Comparison of ENCODE assay signal across 31 cellular contexts in genomic region chr4:184019667-184020665, GRCh38.
A peak's percentile ranks its signal among the peaks of the same experiment; 100 is the strongest.
DNase-seq lines count a peak whose midpoint lies in the region; ATAC-seq, FAIRE-seq and TF ChIP-seq lines count a peak whose summit lies in the region.
"Had no signal": no experiment of that assay in that cellular context is flagged by ENCODE, and none has a peak within 500 bp of the region (broad histone marks: within the 10 kb centered on the region; RNA-seq: fewer than 3 reads in every experiment).

No MANE protein-coding gene starts in this region.

- DNase-seq in heart left ventricle: peak in 1 of 5 donors; percentile 44
- DNase-seq in left cardiac atrium: no peak
- DNase-seq in bronchial epithelial cell (ENCODE audit: low read depth): peak; percentile 46
- DNase-seq in mesothelial cell of epicardium (ENCODE audit: low spot score in 2 of 2, unreplicated experiment in 2 of 2): no peak
- no peak for DNase-seq in substantia nigra (lab: John Stamatoyannopoulos, UW)
- DNase-seq in type B pancreatic cell (ENCODE audit: extremely low spot score, unreplicated experiment): no peak
- no peak for DNase-seq in HTR-8/SVneo (ENCODE audit: insufficient read length, low spot score)
- DNase-seq: activated CD4-positive, alpha-beta memory T cell treated with anti-CD3 and anti-CD28 coated beads, Interleukin-2, amount 10 ng/mL, durations not matched to agents 7 days and 5 days; activated CD4-positive, alpha-beta T cell treated with anti-CD3 and anti-CD28 coated beads for 1 hour; activated CD8-positive, alpha-beta memory T cell treated with anti-CD3 and anti-CD28 coated beads, Interleukin-2, amount 50 U/mL, for 48 hours; activated naive CD4-positive, alpha-beta T cell treated with anti-CD3 and anti-CD28 coated beads for 36 hours; Calu3; CD4-positive, CD25-positive, alpha-beta regulatory T cell; endodermal cell; GM23248; NCI-H1048; NCI-H1930; NCI-H226; NCI-H526 treated with DMSO at 0.1 percent for 48 hours; sigmoid colon; stimulated activated naive CD4-positive, alpha-beta T cell; testis had no signal

- intact Hi-C loops in heart left ventricle (cut with DNase I): no loop called here
- intact Hi-C loops in left cardiac atrium (cut with DNase I): no loop called here

- H3K4me1 Mint-ChIP-seq in mesothelial cell of epicardium (peaks cover 73% of the 10 kb centered on the region), type B pancreatic cell (ENCODE audit: unreplicated experiment) (peaks cover 34% of the 10 kb centered on the region)
- H3K4me1 Mint-ChIP-seq: activated CD4-positive, alpha-beta memory T cell treated with anti-CD3 and anti-CD28 coated beads, Interleukin-2, amount 10 ng/mL, durations not matched to agents 7 days and 5 days; CD4-positive, CD25-positive, alpha-beta regulatory T cell; central memory CD8-positive, alpha-beta T cell; memory B cell had no signal

- ATAC-seq in heart left ventricle (peak in 2 of 4 donors; percentile 39 to 45), left cardiac atrium (no peak)
- ATAC-seq: Panc1 had no signal

- H3K4me3 Mint-ChIP-seq in mesothelial cell of epicardium (no peak overlapping the region), type B pancreatic cell (no peak overlapping the region)
- H3K4me3 Mint-ChIP-seq: activated CD4-positive, alpha-beta memory T cell treated with anti-CD3 and anti-CD28 coated beads, Interleukin-2, amount 10 ng/mL, durations not matched to agents 7 days and 5 days; activated naive CD4-positive, alpha-beta T cell treated with anti-CD3 and anti-CD28 coated beads for 36 hours; CD4-positive, CD25-positive, alpha-beta regulatory T cell; central memory CD8-positive, alpha-beta T cell; dendritic cell treated with granulocyte-macrophage colony-stimulating factor and Interleukin-4, amounts not matched to agents 40 ng/mL and 50 ng/mL, for 4 days; endodermal cell; memory B cell; T-helper 2 cell treated with Interferon-gamma antibody and Interleukin-4, amounts not matched to agents 5 μg/mL and 100 μg/mL, for 36 hours had no signal

- H3K9me3 ChIP-seq in heart left ventricle: no peaks in the 10 kb centered on the region
- no peaks in the 10 kb centered on the region for H3K9me3 ChIP-seq in subcutaneous abdominal adipose tissue (ENCODE audit: control insufficient read depth in 5 of 5, low read length in 5 of 5)
- H3K9me3 ChIP-seq: neutrophil, sigmoid colon, testis had no signal

- 57 to 62% (median 61%) methylated on average over 26 of the region's 26 CpGs for WGBS in heart left ventricle, 4 donors

- peak overlapping the region in 4 of 12 donors; percentile 7 to 15 (median 11) for H3K4me3 ChIP-seq in heart left ventricle
- no peak overlapping the region for H3K4me3 ChIP-seq in bronchial epithelial cell (ENCODE audit: low read depth, low read length)
- peak overlapping the region in 3 of 5 donors; percentile 1 to 27 (median 9) for H3K4me3 ChIP-seq in subcutaneous abdominal adipose tissue (ENCODE audit: low read depth in 1 of 5, low read length in 5 of 5)
- H3K4me3 ChIP-seq: GM23248, sigmoid colon, testis had no signal

- H3K9ac ChIP-seq in subcutaneous abdominal adipose tissue (ENCODE audit: low read length in 5 of 5): no peak overlapping the region
- H3K9ac ChIP-seq: GM23248 had no signal

- peaks cover 0 to 19% (median 7%) of the 10 kb centered on the region in 9 donors for H3K36me3 ChIP-seq in heart left ventricle
- H3K36me3 ChIP-seq in bronchial epithelial cell (ENCODE audit: control insufficient read depth, insufficient read depth, low read length): no peaks in the 10 kb centered on the region
- peaks cover 0 to 4% (median 0%) of the 10 kb centered on the region in 5 donors for H3K36me3 ChIP-seq in subcutaneous abdominal adipose tissue (ENCODE audit: control insufficient read depth in 5 of 5, insufficient read depth in 5 of 5, low read length in 5 of 5)
- H3K36me3 ChIP-seq: sigmoid colon had no signal

- FAIRE-seq in bronchial epithelial cell (lab: Jason Lieb, UNC) (no peak), HTR-8/SVneo (lab: Jason Lieb, UNC) (no peak)
- FAIRE-seq: A204.1 had no signal

- TF ChIP-seq POLR2A in heart left ventricle (IDR thresholded peaks at IDR 0.05): no peak

- H3K27ac Mint-ChIP-seq in mesothelial cell of epicardium (peak overlapping the region; percentile 76), type B pancreatic cell (no peak overlapping the region)
- H3K27ac Mint-ChIP-seq: activated CD4-positive, alpha-beta memory T cell treated with anti-CD3 and anti-CD28 coated beads, Interleukin-2, amount 10 ng/mL, durations not matched to agents 7 days and 5 days; activated naive CD4-positive, alpha-beta T cell treated with anti-CD3 and anti-CD28 coated beads for 36 hours; CD4-positive, CD25-positive, alpha-beta regulatory T cell; dendritic cell treated with granulocyte-macrophage colony-stimulating factor and Interleukin-4, amounts not matched to agents 40 ng/mL and 50 ng/mL, for 4 days; endodermal cell; memory B cell; progenitor cell of endocrine pancreas; T-helper 2 cell treated with Interferon-gamma antibody and Interleukin-4, amounts not matched to agents 5 μg/mL and 100 μg/mL, for 36 hours had no signal

- H3K27ac ChIP-seq in heart left ventricle (peak overlapping the region in 10 of 12 donors; percentile 1 to 62 (median 40)), subcutaneous abdominal adipose tissue (ENCODE audit: low read depth, low read length) (no peak overlapping the region), substantia nigra (ENCODE audit: low read depth, low read length, poor library complexity, severe bottlenecking) (no peak overlapping the region)
- H3K27ac ChIP-seq: GM23248, neutrophil, sigmoid colon, testis had no signal

- H3K9me3 Mint-ChIP-seq in mesothelial cell of epicardium (peaks cover 10% of the 10 kb centered on the region), type B pancreatic cell (peaks cover 4% of the 10 kb centered on the region)
- H3K9me3 Mint-ChIP-seq: activated CD4-positive, alpha-beta memory T cell treated with anti-CD3 and anti-CD28 coated beads, Interleukin-2, amount 10 ng/mL, durations not matched to agents 7 days and 5 days; activated naive CD4-positive, alpha-beta T cell treated with anti-CD3 and anti-CD28 coated beads for 36 hours; CD4-positive, CD25-positive, alpha-beta regulatory T cell; central memory CD8-positive, alpha-beta T cell; dendritic cell treated with granulocyte-macrophage colony-stimulating factor and Interleukin-4, amounts not matched to agents 40 ng/mL and 50 ng/mL, for 4 days; endodermal cell; memory B cell; T-helper 2 cell treated with Interferon-gamma antibody and Interleukin-4, amounts not matched to agents 5 μg/mL and 100 μg/mL, for 36 hours had no signal

- H3K27me3 Mint-ChIP-seq in mesothelial cell of epicardium (ENCODE audit: low read depth) (no peaks in the 10 kb centered on the region), type B pancreatic cell (no peaks in the 10 kb centered on the region)
- H3K27me3 Mint-ChIP-seq: dendritic cell treated with granulocyte-macrophage colony-stimulating factor and Interleukin-4, amounts not matched to agents 40 ng/mL and 50 ng/mL, for 4 days; progenitor cell of endocrine pancreas had no signal

- TF ChIP-seq CTCF in heart left ventricle (IDR thresholded peaks at IDR 0.05) (no peak), bronchial epithelial cell (IDR thresholded peaks at IDR 0.05; ENCODE audit: insufficient read depth, low read length, severe bottlenecking) (no peak), mesothelial cell of epicardium (IDR thresholded peaks at IDR 0.05; ENCODE audit: unreplicated experiment) (no peak), type B pancreatic cell (conservative IDR thresholded peaks at IDR 0.05) (no peak)

- H3K4me1 ChIP-seq in heart left ventricle (peaks cover 0 to 16% (median 1%) of the 10 kb centered on the region in 12 donors), subcutaneous abdominal adipose tissue (ENCODE audit: control insufficient read depth in 5 of 5, insufficient read depth in 5 of 5, low read length in 5 of 5) (peaks cover 0 to 8% (median 4%) of the 10 kb centered on the region in 5 donors)
- H3K4me1 ChIP-seq: sigmoid colon, testis had no signal

- H3K27me3 ChIP-seq in heart left ventricle (no peaks in the 10 kb centered on the region), bronchial epithelial cell (ENCODE audit: control insufficient read depth, insufficient read depth, low read length) (no peaks in the 10 kb centered on the region), subcutaneous abdominal adipose tissue (ENCODE audit: control insufficient read depth in 5 of 5, insufficient read depth in 4 of 5, low read length in 5 of 5) (no peaks in the 10 kb centered on the region)
- H3K27me3 ChIP-seq: neutrophil, sigmoid colon, testis had no signal

- H3K36me3 Mint-ChIP-seq in mesothelial cell of epicardium (peaks cover 44% of the 10 kb centered on the region), type B pancreatic cell (peaks cover 14% of the 10 kb centered on the region)
- H3K36me3 Mint-ChIP-seq: CD4-positive, CD25-positive, alpha-beta regulatory T cell; memory B cell had no signal

Comparison
In these comparisons a context has a peak if more than half of its experiments do, and no peak if none do; other contexts are left out.
1. H3K27ac ChIP-seq: peak in heart left ventricle (10 of 12); none in subcutaneous abdominal adipose tissue (single experiment) and substantia nigra (single experiment).